13 cellular contexts compared by ENCODE assay signal in genomic region chr2:189407944-189408209, GRCh38. TPM values are rescaled to one million over a fixed set of nuclear protein-coding genes. Genes with fewer than 3 reads are reported as not detected.
DNase-seq lines count a peak whose midpoint lies in the region; FAIRE-seq and TF ChIP-seq lines count a peak whose summit lies in the region.
"Had no signal": no experiment of that assay in that cellular context is flagged by ENCODE, and none has a peak within 500 bp of the region (broad histone marks: within the 10 kb centered on the region; RNA-seq: fewer than 3 reads in every experiment).

No MANE protein-coding gene starts in this region.

- DNase-seq in NCI-H2227 treated with DMSO at 0.1 percent for 48 hours (lab: John Stamatoyannopoulos, UW) (peak; percentile 55), NCI-H2227 (lab: John Stamatoyannopoulos, UW; ENCODE audit: unreplicated experiment) (no peak), astrocyte (ENCODE audit: low read depth) (no peak), mesenchymal stem cell (no peak), tibial artery (no peak), frontal cortex (ENCODE audit: low spot score in 2 of 2) (no peak), NCI-H1436 treated with DMSO at 0.1 percent for 48 hours (lab: John Stamatoyannopoulos, UW) (no peak), NAMALWA (ENCODE audit: low spot score) (no peak)
- DNase-seq: activated CD4-positive, alpha-beta T cell treated with anti-CD3 and anti-CD28 coated beads for 1 hour; activated naive CD4-positive, alpha-beta T cell; hypothalamus had no signal

- H2AFZ ChIP-seq in astrocyte (ENCODE audit: low read depth, low read length) (no peak overlapping the region), mesenchymal stem cell (ENCODE audit: low read depth, low read length) (no peak overlapping the region)

- peak overlapping the region in 1 of 2 experiments; percentile 96 for H3K18ac ChIP-seq in mesenchymal stem cell (ENCODE audit: low read depth in 1 of 2, low read length in 2 of 2)

- no peak overlapping the region for H2BK5ac ChIP-seq in mesenchymal stem cell (ENCODE audit: low read depth, low read length, poor library complexity, severe bottlenecking)

- H3K4me2 ChIP-seq in astrocyte (ENCODE audit: low read length) (peak overlapping the region; percentile 66), mesenchymal stem cell (ENCODE audit: low read length, poor library complexity, severe bottlenecking) (no peak overlapping the region)

- peak overlapping the region; percentile 87 for H4K8ac ChIP-seq in mesenchymal stem cell (ENCODE audit: low read length)

- H2BK12ac ChIP-seq in mesenchymal stem cell (ENCODE audit: low read length in 2 of 2) = no peak overlapping the region

- H3K4ac ChIP-seq in mesenchymal stem cell (ENCODE audit: low read depth in 1 of 2, low read length in 2 of 2) = no peak overlapping the region

- H3K27me3 ChIP-seq in astrocyte (ENCODE audit: insufficient read depth, low read length) = no peaks in the 10 kb centered on the region
- no peaks in the 10 kb centered on the region for H3K27me3 ChIP-seq in mesenchymal stem cell (ENCODE audit: control insufficient read depth in 1 of 2, insufficient read depth in 1 of 2, low read length in 2 of 2)
- H3K27me3 ChIP-seq in tibial artery = no peaks in the 10 kb centered on the region

- H3K14ac ChIP-seq in mesenchymal stem cell (ENCODE audit: low read length in 2 of 2) = no peak overlapping the region

- no peaks in the 10 kb centered on the region for H3K9me3 Mint-ChIP-seq in astrocyte (ENCODE audit: unreplicated experiment)
- H3K9me3 Mint-ChIP-seq: natural killer cell treated with Interleukin-12 subunit alpha and Interleukin-12 subunit beta and Interleukin-15 and Interleukin-18, amount 100 ng/mL, for 72 hours had no signal

- H3K27ac ChIP-seq in astrocyte (ENCODE audit: low read depth, low read length) (peak overlapping the region; percentile 88), mesenchymal stem cell (ENCODE audit: low read length, poor library complexity, severe bottlenecking) (peak overlapping the region; percentile 33), tibial artery (peak overlapping the region; percentile 37 to 43)

- H3K23ac ChIP-seq in mesenchymal stem cell (ENCODE audit: low read length in 2 of 2) = no peak overlapping the region

- H3K9me3 ChIP-seq in astrocyte (ENCODE audit: insufficient read depth, low read depth, low read length) (no peaks in the 10 kb centered on the region), mesenchymal stem cell (ENCODE audit: control insufficient read depth, low read length) (no peaks in the 10 kb centered on the region), tibial artery (no peaks in the 10 kb centered on the region)

- no peaks in the 10 kb centered on the region for H3K79me2 ChIP-seq in astrocyte (ENCODE audit: insufficient read depth, low read length)

- peak overlapping the region; percentile 34 for H4K91ac ChIP-seq in mesenchymal stem cell (ENCODE audit: low read length)

- H2AK5ac ChIP-seq in mesenchymal stem cell (ENCODE audit: low read length, severe bottlenecking) = no peak overlapping the region

- intact Hi-C loops in tibial artery (cut with DNase I; ENCODE audit: low total_unique reads) = no loop called here

- no peak overlapping the region for H2BK120ac ChIP-seq in mesenchymal stem cell (ENCODE audit: low read depth, low read length)

- H2BK15ac ChIP-seq in mesenchymal stem cell (ENCODE audit: low read depth, poor library complexity, severe bottlenecking) = no peak overlapping the region

- no peak overlapping the region for H3K4me3 Mint-ChIP-seq in astrocyte (ENCODE audit: unreplicated experiment)
- H3K4me3 Mint-ChIP-seq: natural killer cell treated with Interleukin-12 subunit alpha and Interleukin-12 subunit beta and Interleukin-15 and Interleukin-18, amount 100 ng/mL, for 72 hours had no signal

- WGBS in mesenchymal stem cell = 0% methylated on average over 1 of the region's 1 CpG

- H3K27ac Mint-ChIP-seq in astrocyte (ENCODE audit: unreplicated experiment) = peak overlapping the region; percentile 78
- H3K27ac Mint-ChIP-seq: natural killer cell treated with Interleukin-12 subunit alpha and Interleukin-12 subunit beta and Interleukin-15 and Interleukin-18, amount 100 ng/mL, for 72 hours had no signal

- no peaks in the 10 kb centered on the region for H3K79me1 ChIP-seq in mesenchymal stem cell (replicated peaks; ENCODE audit: low read length, poor library complexity, severe bottlenecking)

- TF ChIP-seq CTCF in astrocyte (IDR thresholded peaks at IDR 0.05; ENCODE audit: insufficient read depth, low read depth, low read length) (no peak), tibial artery (IDR thresholded peaks at IDR 0.05) (no peak)

- peaks cover 2% of the 10 kb centered on the region for H3K36me3 Mint-ChIP-seq in astrocyte (ENCODE audit: low read depth, unreplicated experiment)
- H3K36me3 Mint-ChIP-seq: natural killer cell treated with Interleukin-12 subunit alpha and Interleukin-12 subunit beta and Interleukin-15 and Interleukin-18, amount 100 ng/mL, for 72 hours had no signal

- FAIRE-seq in astrocyte (lab: Jason Lieb, UNC) (no peak), frontal cortex (lab: Jason Lieb, UNC) (no peak)
- FAIRE-seq: HepG2 had no signal

- no peak overlapping the region for H3K4me3 ChIP-seq in astrocyte (ENCODE audit: insufficient read depth, low read depth, low read length)
- H3K4me3 ChIP-seq in mesenchymal stem cell (ENCODE audit: insufficient read depth in 1 of 2, low read depth in 1 of 2, low read length in 2 of 2) = peak overlapping the region in 1 of 2 experiments; percentile 67
- no peak overlapping the region for H3K4me3 ChIP-seq in tibial artery

- peaks cover 42% of the 10 kb centered on the region for H3K4me1 Mint-ChIP-seq in astrocyte (ENCODE audit: low read depth, unreplicated experiment)

- no peaks in the 10 kb centered on the region for H3K27me3 Mint-ChIP-seq in astrocyte (ENCODE audit: low read depth, unreplicated experiment)
- H3K27me3 Mint-ChIP-seq: natural killer cell treated with Interleukin-12 subunit alpha and Interleukin-12 subunit beta and Interleukin-15 and Interleukin-18, amount 100 ng/mL, for 72 hours had no signal

- no peaks in the 10 kb centered on the region for H3K36me3 ChIP-seq in astrocyte (ENCODE audit: insufficient read depth, low read length)
- H3K36me3 ChIP-seq in mesenchymal stem cell (ENCODE audit: control insufficient read depth in 1 of 2, insufficient read depth in 2 of 2, low read depth in 1 of 2, low read length in 2 of 2) = no peaks in the 10 kb centered on the region
- H3K36me3 ChIP-seq in tibial artery = no peaks in the 10 kb centered on the region

- H3K4me1 ChIP-seq in astrocyte (ENCODE audit: insufficient read depth, low read length) = peaks cover 39% of the 10 kb centered on the region
- H3K4me1 ChIP-seq in mesenchymal stem cell (ENCODE audit: control insufficient read depth, insufficient read depth, low read depth, low read length) = no peaks in the 10 kb centered on the region
- peaks cover 0 to 38% (median 10%) of the 10 kb centered on the region in 4 donors for H3K4me1 ChIP-seq in tibial artery

- H4K20me1 ChIP-seq in astrocyte (ENCODE audit: insufficient read depth, low read length) = no peaks in the 10 kb centered on the region

- H3K9ac ChIP-seq in astrocyte (ENCODE audit: low read length) = peak overlapping the region; percentile 76
- peak overlapping the region; percentile 91 for H3K9ac ChIP-seq in mesenchymal stem cell (ENCODE audit: low read length)

RNA-seq across cellular contexts. Expression of gene WDR75, which starts 33.4 kb away (rescaled TPM):
- total RNA-seq in astrocyte (38.9 and 39.5 TPM in 2 replicates), frontal cortex (64.4 TPM)
- 27.2 TPM for polyA plus RNA-seq in mesenchymal stem cell (2013, experiment 1 of 2)
- polyA plus RNA-seq in mesenchymal stem cell (2013, experiment 2 of 2) = 27.3 TPM

Comparison
In these comparisons a context has a peak if more than half of its experiments do, and no peak if none do; other contexts are left out.
1. H3K27ac ChIP-seq: peak in every context shown above with its lines; median percentile 88 in astrocyte; 40 in tibial artery; 33 in mesenchymal stem cell.